8 cellular contexts compared by ENCODE assay signal in the genomic region with DNA sequence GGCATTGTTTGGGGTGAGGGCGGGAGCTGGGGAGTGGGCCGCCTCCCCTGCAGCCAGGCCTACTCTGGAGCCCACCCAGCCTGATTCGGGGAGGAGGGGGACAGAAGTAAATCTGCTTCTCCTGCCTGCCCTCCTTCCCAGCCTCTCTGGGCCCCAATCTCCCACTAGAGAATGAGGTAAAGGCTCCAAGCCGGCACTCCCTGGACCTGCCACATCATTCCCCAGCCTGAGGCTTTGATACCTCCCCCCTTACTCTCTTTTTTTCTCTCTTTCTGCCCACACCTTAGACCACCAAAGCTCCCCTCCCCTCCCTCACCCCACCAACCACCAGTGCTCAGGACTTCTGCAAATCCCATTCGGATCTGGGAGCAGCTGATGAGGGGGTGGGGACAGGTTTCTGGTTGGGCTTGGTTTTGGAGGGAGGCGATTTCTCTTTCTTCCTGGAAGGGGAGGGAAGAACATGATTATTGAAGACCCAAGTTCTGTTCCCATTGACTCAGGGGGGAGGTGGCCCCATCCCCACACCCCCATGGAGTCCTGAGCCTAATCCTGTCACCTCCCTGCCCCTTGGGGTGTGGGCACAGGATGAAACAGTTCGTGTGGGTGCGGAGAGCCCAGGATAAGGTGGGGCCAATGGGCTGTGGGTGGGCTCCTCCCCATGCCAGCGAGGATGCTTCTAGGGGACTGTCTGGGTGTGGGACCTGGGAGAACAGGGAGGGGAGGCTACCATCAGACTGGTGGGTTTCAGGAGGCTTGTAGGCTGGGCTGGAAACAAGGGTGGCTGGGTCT. TPM values are rescaled to one million over a fixed set of nuclear protein-coding genes. Genes with fewer than 3 reads are reported as not detected.
A peak's percentile ranks its signal among the peaks of the same experiment; 100 is the strongest.
DNase-seq lines count a peak whose midpoint lies in the region; ATAC-seq and TF ChIP-seq lines count a peak whose summit lies in the region.

No MANE protein-coding gene starts in this region.

- ATAC-seq in stimulated activated naive CD8-positive, alpha-beta T cell treated with anti-CD3 and anti-CD28 coated beads, Interleukin-15, amount 100 ng/mL, for 72 hours, result no peak
- ATAC-seq in GM21717 (IDR thresholded peaks at IDR 0.05; ENCODE audit: unreplicated experiment) (no peak), GM19467 (IDR thresholded peaks at IDR 0.05; ENCODE audit: unreplicated experiment) (no peak)

- peak overlapping the region; percentile 99 for H3K9ac ChIP-seq in adipocyte (ENCODE audit: low read length)

- H3K4me3 ChIP-seq in A673 (ENCODE audit: low read depth, low read length, poor library complexity, severe bottlenecking) (peak overlapping the region; percentile 100), adipocyte (ENCODE audit: low read length) (peak overlapping the region; percentile 94)

- peaks cover 77 to 78% of the 10 kb centered on the region in 2 donors for H3K4me1 Mint-ChIP-seq in immature natural killer cell
- H3K4me1 Mint-ChIP-seq in stimulated activated naive CD8-positive, alpha-beta T cell treated with anti-CD3 and anti-CD28 coated beads, Interleukin-15, amount 100 ng/mL, for 72 hours, result peaks cover 76% of the 10 kb centered on the region

- H3K27ac ChIP-seq in A673 (ENCODE audit: low read depth, low read length, poor library complexity, severe bottlenecking), result peak overlapping the region; percentile 98

- DNase-seq in A673 (ENCODE audit: low spot score), result no peak
- DNase-seq in adipocyte (ENCODE audit: low read depth), result peak; percentile 56
- DNase-seq in immature natural killer cell, result no peak
- DNase-seq in stimulated activated naive CD8-positive, alpha-beta T cell treated with anti-CD3 and anti-CD28 coated beads, Interleukin-15, amount 100 ng/mL, for 72 hours, result peak in 1 of 2 donors; percentile 28
- DNase-seq in OCI-M2 (lab: John Stamatoyannopoulos, UW; ENCODE audit: unreplicated experiment), result no peak

- H3K36me3 Mint-ChIP-seq in immature natural killer cell, result peaks cover 0 to 3% (median 0%) of the 10 kb centered on the region in 3 donors

- peak overlapping the region; percentile 84 to 92 (median 89) for H3K27ac Mint-ChIP-seq in immature natural killer cell
- peak overlapping the region; percentile 97 to 99 for H3K27ac Mint-ChIP-seq in stimulated activated naive CD8-positive, alpha-beta T cell treated with anti-CD3 and anti-CD28 coated beads, Interleukin-15, amount 100 ng/mL, for 72 hours

- H3K9me3 Mint-ChIP-seq in immature natural killer cell, result no peaks in the 10 kb centered on the region
- no peaks in the 10 kb centered on the region for H3K9me3 Mint-ChIP-seq in stimulated activated naive CD8-positive, alpha-beta T cell treated with anti-CD3 and anti-CD28 coated beads, Interleukin-15, amount 100 ng/mL, for 72 hours

- CTCF ChIA-PET in A673 (lab: Charles Lee), result interaction anchor here (0.6 to 0.8 kb wide), 2 partner anchors 31 to 131 kb away, joined by 3 to 4 read pairs; no protein-coding TSS in a partner anchor

- H3K27me3 ChIP-seq in A673 (replicated peaks; ENCODE audit: insufficient read depth, low read depth, low read length, poor library complexity), result no peaks in the 10 kb centered on the region
- H3K27me3 ChIP-seq in adipocyte (replicated peaks; ENCODE audit: control insufficient read depth, insufficient read depth, low read length), result no peaks in the 10 kb centered on the region

- peaks cover 3 to 13% (median 4%) of the 10 kb centered on the region in 3 donors for H3K27me3 Mint-ChIP-seq in immature natural killer cell (ENCODE audit: low read depth in 3 of 3)
- H3K27me3 Mint-ChIP-seq in stimulated activated naive CD8-positive, alpha-beta T cell treated with anti-CD3 and anti-CD28 coated beads, Interleukin-15, amount 100 ng/mL, for 72 hours, result no peaks in the 10 kb centered on the region

- TF ChIP-seq CTCF in A673 (conservative IDR thresholded peaks at IDR 0.05; ENCODE audit: low read depth, low read length), result no peak

- no TSS peak for BruUV-seq in A673 (replicated peaks; lab: Mats Ljungman, UMichigan)

- no peak for TF ChIP-seq RAD21 in Ishikawa (IDR thresholded peaks at IDR 0.05; ENCODE audit: low read depth)

- H3K36me3 ChIP-seq in A673 (ENCODE audit: insufficient read depth, low read length, poor library complexity, severe bottlenecking), result no peaks in the 10 kb centered on the region
- peaks cover 5% of the 10 kb centered on the region for H3K36me3 ChIP-seq in adipocyte (ENCODE audit: control insufficient read depth, insufficient read depth, low read length, severe bottlenecking)

- H3K4me3 Mint-ChIP-seq in immature natural killer cell, result peak overlapping the region; percentile 84 to 92 (median 89)
- peak overlapping the region; percentile 91 to 98 for H3K4me3 Mint-ChIP-seq in stimulated activated naive CD8-positive, alpha-beta T cell treated with anti-CD3 and anti-CD28 coated beads, Interleukin-15, amount 100 ng/mL, for 72 hours

- intact Hi-C loops in A673 (cut with micrococcal nuclease; ENCODE audit: unreplicated experiment), result no loop called here

- POLR2A ChIA-PET in A673 (lab: Charles Lee; ENCODE audit: low non-redundant PET), result no interaction called here

- H3K9me3 ChIP-seq in A673 (ENCODE audit: low read depth, low read length, poor library complexity, severe bottlenecking), result no peaks in the 10 kb centered on the region
- H3K9me3 ChIP-seq in adipocyte (ENCODE audit: control insufficient read depth, low read length), result no peaks in the 10 kb centered on the region

- H3K4me1 ChIP-seq in A673 (ENCODE audit: insufficient read depth, low read length, poor library complexity, severe bottlenecking) (peaks cover 51% of the 10 kb centered on the region), adipocyte (ENCODE audit: control insufficient read depth, insufficient read depth, low read length) (peaks cover 53% of the 10 kb centered on the region)

- no peak for TF ChIP-seq EP300 in Ishikawa (IDR thresholded peaks at IDR 0.05; ENCODE audit: borderline replicate concordance)

TF ChIP-seq in Ishikawa, 13 proteins besides CTCF, POLR2A, EP300 and RAD21:
- TF ChIP-seq TCF12 (IDR thresholded peaks at IDR 0.05; ENCODE audit: low read depth) (0 out of 2 replicates have a peak, but pooled peaks have one; percentile 3), YY1 (IDR thresholded peaks at IDR 0.05; ENCODE audit: low read depth) (no peak)
- TF ChIP-seq, protein P1, sequence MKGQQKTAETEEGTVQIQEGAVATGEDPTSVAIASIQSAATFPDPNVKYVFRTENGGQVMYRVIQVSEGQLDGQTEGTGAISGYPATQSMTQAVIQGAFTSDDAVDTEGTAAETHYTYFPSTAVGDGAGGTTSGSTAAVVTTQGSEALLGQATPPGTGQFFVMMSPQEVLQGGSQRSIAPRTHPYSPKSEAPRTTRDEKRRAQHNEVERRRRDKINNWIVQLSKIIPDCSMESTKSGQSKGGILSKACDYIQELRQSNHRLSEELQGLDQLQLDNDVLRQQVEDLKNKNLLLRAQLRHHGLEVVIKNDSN (IDR thresholded peaks at IDR 0.05), result no peak

RNA-seq across cellular contexts. Expression of a gene that starts 1.3 kb away (rescaled TPM):
- total RNA-seq in A673 (2021), result 192 and 206 TPM in 2 replicates
- 10 to 100 TPM; 12.4 to 41.9 (median 17.9) TPM for polyA plus RNA-seq in immature natural killer cell

RNA-seq across cellular contexts. Expression of a gene that starts 8.0 kb away (rescaled TPM):
- total RNA-seq in A673 (2021), result 86.5 and 86.6 TPM in 2 replicates
- polyA plus RNA-seq in immature natural killer cell, result 100 to 1,000 TPM; 113 to 219 (median 129) TPM

RNA-seq across cellular contexts. Expression of a gene that starts 32.3 kb away (rescaled TPM):
- total RNA-seq in A673 (2021), result 0.22 and 0.24 TPM in 2 replicates
- polyA plus RNA-seq in immature natural killer cell, result under 1 TPM in 1 of 3 donors, not detected in 2; 0.12 TPM
